ENCODE assay signal across 8 cellular contexts in the genomic region with DNA sequence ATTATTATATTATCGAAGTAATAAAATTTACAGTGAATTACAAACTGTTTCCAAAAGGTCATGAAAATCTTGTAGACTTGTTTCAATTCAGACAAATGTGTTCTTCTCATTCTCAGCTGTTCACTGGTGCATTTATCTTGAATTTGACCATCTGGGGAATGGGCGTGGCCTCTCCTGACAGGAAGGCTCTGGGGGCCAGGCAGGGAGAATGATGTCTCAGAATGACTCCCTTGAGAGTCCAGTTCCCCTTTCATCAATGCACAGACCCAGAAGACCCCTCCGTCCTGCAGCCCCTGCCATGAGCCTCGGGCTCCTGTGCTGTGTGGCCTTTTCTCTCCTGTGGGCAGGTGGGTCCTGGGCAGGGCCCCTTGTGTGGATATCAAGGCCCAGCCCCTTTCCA.
DNase-seq lines count a peak whose midpoint lies in the region; ATAC-seq and TF ChIP-seq lines count a peak whose summit lies in the region.
"Not testable (repeated sequence)": the region's sequence is repeated elsewhere in the genome, so short reads cannot be mapped to it uniquely, and the experiment has no call there.

No MANE protein-coding gene starts in this region.

- not testable (repeated sequence) for TF ChIP-seq CTCF in WERI-Rb-1 (IDR thresholded peaks at IDR 0.05; ENCODE audit: low read depth, low read length)

- not testable (repeated sequence) for H3K79me2 ChIP-seq in trophoblast cell (ENCODE audit: control insufficient read depth, insufficient read depth, low read length, poor library complexity)

- H3K23ac ChIP-seq in trophoblast cell (ENCODE audit: low read length), result not testable (repeated sequence)

- not testable (repeated sequence) for H3K79me1 ChIP-seq in trophoblast cell (ENCODE audit: low read length)

- not testable (repeated sequence) for H3K36me3 ChIP-seq in WERI-Rb-1; trophoblast cell (ENCODE audit: control insufficient read depth in 1 of 2, insufficient read depth in 2 of 2, low read length in 2 of 2)

- ATAC-seq in GM18907 (IDR thresholded peaks at IDR 0.05; ENCODE audit: unreplicated experiment) (peak; percentile 62), GM21526 (IDR thresholded peaks at IDR 0.05; ENCODE audit: low FRiP score, unreplicated experiment) (peak; percentile 53), HG02852 (IDR thresholded peaks at IDR 0.05; ENCODE audit: unreplicated experiment) (peak; percentile 66), HG03432 (IDR thresholded peaks at IDR 0.05; ENCODE audit: unreplicated experiment) (peak; percentile 56)

- not testable (repeated sequence) for H2AK5ac ChIP-seq in trophoblast cell (ENCODE audit: low read length)

- DNase-seq in GF-D8 (lab: John Stamatoyannopoulos, UW), result peak; percentile 18
- peak; percentile 18 for DNase-seq in NCI-H82 (lab: John Stamatoyannopoulos, UW)
- DNase-seq in WERI-Rb-1, result peak; percentile 63
- not testable (repeated sequence) for DNase-seq in trophoblast cell

- H3K14ac ChIP-seq in trophoblast cell (ENCODE audit: low read length), result not testable (repeated sequence)

- H3K4ac ChIP-seq in trophoblast cell (ENCODE audit: low read depth, low read length), result not testable (repeated sequence)

- not testable (repeated sequence) for H3K27me3 ChIP-seq in WERI-Rb-1 (ENCODE audit: insufficient read depth, low read depth, severe bottlenecking); trophoblast cell (ENCODE audit: insufficient read depth, low read length)

- H2BK5ac ChIP-seq in trophoblast cell (ENCODE audit: low read depth, low read length, poor library complexity), result peak overlapping the region; percentile 3

- not testable (repeated sequence) for H2BK120ac ChIP-seq in trophoblast cell (ENCODE audit: insufficient read depth, low read length, poor library complexity)

- H3K18ac ChIP-seq in trophoblast cell (ENCODE audit: low read length), result peak overlapping the region; percentile 0

- not testable (repeated sequence) for H3K4me2 ChIP-seq in trophoblast cell (ENCODE audit: low read length)

- H2BK12ac ChIP-seq in trophoblast cell (ENCODE audit: low read length), result peak overlapping the region; percentile 27

- WGBS in trophoblast cell (ENCODE audit: extremely low coverage, insufficient coverage, insufficient read length), result no CpG with 5 or more reads among the region's 4 CpGs

- H4K12ac ChIP-seq in trophoblast cell (ENCODE audit: low read depth, low read length), result not testable (repeated sequence)

- H2AFZ ChIP-seq in trophoblast cell (ENCODE audit: insufficient read depth, low read length, poor library complexity), result not testable (repeated sequence)

- H3K27ac ChIP-seq in WERI-Rb-1, result peak overlapping the region; percentile 71
- H3K27ac ChIP-seq in trophoblast cell (ENCODE audit: low read depth, low read length), result not testable (repeated sequence)

- peaks cover 11% of the 10 kb centered on the region in 2 experiments for H3K4me1 ChIP-seq in trophoblast cell (ENCODE audit: control insufficient read depth in 1 of 2, insufficient read depth in 2 of 2, low read length in 2 of 2)

- not testable (repeated sequence) for H3K9ac ChIP-seq in trophoblast cell (ENCODE audit: low read length)

- H3K4me3 ChIP-seq in WERI-Rb-1 (ENCODE audit: low read depth, low read length); trophoblast cell (ENCODE audit: low read depth, low read length): not testable (repeated sequence)

- H4K8ac ChIP-seq in trophoblast cell (ENCODE audit: low read depth, low read length), result not testable (repeated sequence)

- H3K9me3 ChIP-seq in WERI-Rb-1 (ENCODE audit: severe bottlenecking); trophoblast cell (ENCODE audit: insufficient read depth, low read depth, low read length): not testable (repeated sequence)

- H4K91ac ChIP-seq in trophoblast cell (ENCODE audit: low read depth, low read length), result peak overlapping the region; percentile 40
